In genomic region chr1:150280138-150280707, GRCh38 we compare ENCODE assay signal across 13 cellular contexts. TPM values are rescaled to one million over a fixed set of nuclear protein-coding genes. Genes with fewer than 3 reads are reported as not detected.
DNase-seq lines count a peak whose midpoint lies in the region; ATAC-seq and TF ChIP-seq lines count a peak whose summit lies in the region.
"Had no signal": no experiment of that assay in that cellular context is flagged by ENCODE, and none has a peak within 500 bp of the region (broad histone marks: within the 10 kb centered on the region; RNA-seq: fewer than 3 reads in every experiment).

No MANE protein-coding gene starts in this region.

- TF ChIP-seq CTCF in H9 (conservative IDR thresholded peaks at IDR 0.05) (no peak), chondrocyte (IDR thresholded peaks at IDR 0.05) (no peak)

- H3K27me3 ChIP-seq in ACC112 (ENCODE audit: insufficient read depth, low read length), result no peaks in the 10 kb centered on the region
- no peaks in the 10 kb centered on the region for H3K27me3 ChIP-seq in H9 (ENCODE audit: insufficient read depth, low read length)

- H3K4me1 Mint-ChIP-seq in H9 (peaks cover 22 to 27% of the 10 kb centered on the region in 2 experiments), chondrocyte (ENCODE audit: low read depth) (peaks cover 18% of the 10 kb centered on the region)
- peaks cover 19 to 33% (median 28%) of the 10 kb centered on the region in 4 donors for H3K4me1 Mint-ChIP-seq in naive thymus-derived CD8-positive, alpha-beta T cell

- no peak overlapping the region for H2BK12ac ChIP-seq in H9 (ENCODE audit: insufficient read length, low read depth, low read length)

- H2BK20ac ChIP-seq in H9 (ENCODE audit: low read depth, low read length, poor library complexity, severe bottlenecking), result no peak overlapping the region

- H3K27ac Mint-ChIP-seq in H9 (peak overlapping the region in 2 of 3 experiments; percentile 5 to 15; a peak in 2 of 7 replicates), chondrocyte (ENCODE audit: unreplicated experiment) (peak overlapping the region; percentile 46)
- peak overlapping the region in 6 of 10 donors; percentile 13 to 94 (median 70) for H3K27ac Mint-ChIP-seq in naive thymus-derived CD8-positive, alpha-beta T cell

- no peak overlapping the region for H2AK5ac ChIP-seq in H9 (ENCODE audit: insufficient read length, low read length)

- no peak overlapping the region for H4K8ac ChIP-seq in H9 (replicated peaks; ENCODE audit: insufficient read length, low read depth, low read length)

- peaks cover 18% of the 10 kb centered on the region for H3K27me3 Mint-ChIP-seq in H9 (ENCODE audit: low read depth)
- no peaks in the 10 kb centered on the region for H3K27me3 Mint-ChIP-seq in chondrocyte (ENCODE audit: low read depth)
- H3K27me3 Mint-ChIP-seq in naive thymus-derived CD8-positive, alpha-beta T cell, result peaks cover 0 to 11% (median 0%) of the 10 kb centered on the region in 5 donors

- no peak overlapping the region for H4K91ac ChIP-seq in H9 (ENCODE audit: insufficient read length, low read depth, low read length)

- H3K36me3 ChIP-seq in ACC112 (ENCODE audit: insufficient read depth, low read length), result 0 out of 2 replicates have a peak, but pooled peaks cover 4% of the 10 kb centered on the region

- no peak overlapping the region for H3K23ac ChIP-seq in H9 (ENCODE audit: insufficient read length, low read depth, low read length)

- H3K9me3 Mint-ChIP-seq in H9 (no peaks in the 10 kb centered on the region; a peak in 2 of 5 replicates), chondrocyte (ENCODE audit: low read depth) (no peaks in the 10 kb centered on the region)
- no peaks in the 10 kb centered on the region for H3K9me3 Mint-ChIP-seq in naive thymus-derived CD8-positive, alpha-beta T cell

- H3T11ph ChIP-seq in H9 (ENCODE audit: low read length), result no peak overlapping the region

- WGBS in H9 (ENCODE audit: extremely low coverage, insufficient read length, low lambda C conversion rate), result no CpG with 5 or more reads among the region's 6 CpGs

- H4K5ac ChIP-seq in H9 (ENCODE audit: insufficient read length, low read depth, low read length), result no peak overlapping the region

- H2BK15ac ChIP-seq in H9 (ENCODE audit: low read depth, low read length), result no peak overlapping the region

- H3K4me3 Mint-ChIP-seq in H9, result peak overlapping the region in 1 of 2 experiments; percentile 47; a peak in 3 of 5 replicates
- no peak overlapping the region for H3K4me3 Mint-ChIP-seq in chondrocyte (ENCODE audit: unreplicated experiment)
- peak overlapping the region; percentile 29 to 99 (median 58) for H3K4me3 Mint-ChIP-seq in naive thymus-derived CD8-positive, alpha-beta T cell

- H2AFZ ChIP-seq in ACC112 (ENCODE audit: low read length, unreplicated experiment) (no peak overlapping the region), H9 (ENCODE audit: low read length) (no peak overlapping the region)

- H3K36me3 Mint-ChIP-seq in H9 (ENCODE audit: insufficient read depth in 1 of 3, low read depth in 3 of 3) (peaks cover 4 to 37% (median 22%) of the 10 kb centered on the region in 3 experiments; a peak in 6 of 7 replicates), chondrocyte (ENCODE audit: low read depth) (peaks cover 16% of the 10 kb centered on the region)
- H3K36me3 Mint-ChIP-seq in naive thymus-derived CD8-positive, alpha-beta T cell, result peaks cover 0 to 5% (median 0%) of the 10 kb centered on the region in 3 donors

- DNase-seq in H9 (no peak), chondrocyte (ENCODE audit: low spot score) (no peak), DMS 273 (lab: John Stamatoyannopoulos, UW; ENCODE audit: unreplicated experiment) (no peak), NCI-H345 (lab: John Stamatoyannopoulos, UW) (no peak)
- no peak for DNase-seq in naive thymus-derived CD8-positive, alpha-beta T cell
- no peak for DNase-seq in NK-92 treated with Interleukin-12 subunit alpha and Interleukin-12 subunit beta, amount 100 ng/mL, for 24 hours (lab: John Stamatoyannopoulos, UW)
- DNase-seq: activated CD4-positive, CD25-positive, alpha-beta regulatory T cell treated with anti-CD3 and anti-CD28 coated beads, Interleukin-2, amount 50 U/mL, for 72 hours; kidney; NCI-H446 treated with DMSO at 0.1 percent for 48 hours; SHP77; stimulated activated naive CD4-positive, alpha-beta T cell had no signal

- H2BK120ac ChIP-seq in H9 (ENCODE audit: low read depth, low read length, poor library complexity, severe bottlenecking), result no peak overlapping the region

- POLR2A ChIA-PET in naive thymus-derived CD8-positive, alpha-beta T cell (lab: Charles Lee), result interaction anchor here (1.1 to 2.1 kb wide), 3 partner anchors 11 to 24 kb away, joined by 5 to 9 read pairs (median 7); partner anchors contain the start of gene APH1A

- H3K56ac ChIP-seq in H9 (ENCODE audit: insufficient read length, low read depth, low read length), result no peak overlapping the region

- no peak overlapping the region for H3K4me2 ChIP-seq in H9 (ENCODE audit: insufficient read depth, insufficient read length, low read length)

- H4K20me1 ChIP-seq in H9 (ENCODE audit: control insufficient read depth, insufficient read depth, insufficient read length), result no peaks in the 10 kb centered on the region

- H3K4me1 ChIP-seq in ACC112 (ENCODE audit: control insufficient read depth, insufficient read depth, low read length, unreplicated experiment), result peaks cover 11% of the 10 kb centered on the region
- no peaks in the 10 kb centered on the region for H3K4me1 ChIP-seq in H9 (ENCODE audit: insufficient read depth, low read length)

- H3K14ac ChIP-seq in H9 (ENCODE audit: insufficient read depth, low read length), result no peak overlapping the region

- no peaks in the 10 kb centered on the region for H3K9me3 ChIP-seq in H9 (ENCODE audit: control insufficient read depth, low read depth, low read length)

- H3K4ac ChIP-seq in H9 (ENCODE audit: low read depth, low read length), result no peak overlapping the region

- no peak overlapping the region for H2BK5ac ChIP-seq in H9 (ENCODE audit: insufficient read length, low read length)

- no peak for ATAC-seq in naive thymus-derived CD8-positive, alpha-beta T cell
- no peak for ATAC-seq in activated CD4-positive, CD25-positive, alpha-beta regulatory T cell treated with anti-CD3 and anti-CD28 coated beads, Interleukin-2, amount 50 U/mL, for 24 hours

- peaks cover 17% of the 10 kb centered on the region for H3K23me2 ChIP-seq in H9 (ENCODE audit: insufficient read length, low read depth, low read length, poor library complexity, severe bottlenecking)

- no peaks in the 10 kb centered on the region for H3K79me2 ChIP-seq in ACC112 (ENCODE audit: control insufficient read depth, insufficient read depth, low read length, unreplicated experiment)
- no peaks in the 10 kb centered on the region for H3K79me2 ChIP-seq in H9 (ENCODE audit: insufficient read depth, low read length)

- H3K4me3 ChIP-seq in ACC112 (ENCODE audit: low read depth, low read length), result no peak overlapping the region

- H3K79me1 ChIP-seq in H9 (ENCODE audit: insufficient read depth, low read depth, low read length, poor library complexity, severe bottlenecking), result no peaks in the 10 kb centered on the region

- no peak overlapping the region for H3K18ac ChIP-seq in H9 (ENCODE audit: insufficient read length, low read depth, low read length)

- H3K27ac ChIP-seq in ACC112 (ENCODE audit: low read depth, low read length) (peak overlapping the region; percentile 90; the same call in 1 of the 2 replicates), H9 (ENCODE audit: insufficient read length, low read depth, low read length) (no peak overlapping the region)

- H3K9ac ChIP-seq in H9 (ENCODE audit: extremely low read depth, insufficient read length, low read length), result no peak overlapping the region

RNA-seq across cellular contexts. Expression of gene CIART, which starts 2.1 kb away (rescaled TPM):
- 15.6 TPM in 2 replicates for total RNA-seq in H9 (2021)
- 3.1 to 3.9 TPM (median 3.1 TPM) in 3 replicates for total RNA-seq in chondrocyte
- total RNA-seq in naive thymus-derived CD8-positive, alpha-beta T cell, result 1 to 10 TPM; 1.0 to 1.6 TPM
- polyA plus RNA-seq in naive thymus-derived CD8-positive, alpha-beta T cell, result 1 to 10 TPM in 1 of 3 donors, under 1 TPM in 2; 0.74 to 1.8 (median 0.74) TPM

RNA-seq across cellular contexts. Expression of gene C1orf54, which starts 7.6 kb away (rescaled TPM):
- 20.8 and 21.3 TPM in 2 replicates for total RNA-seq in H9 (2021)
- total RNA-seq in chondrocyte, result 29.0 to 31.9 TPM (median 31.0 TPM) in 3 replicates
- 1 to 10 TPM; 4.8 to 5.0 TPM for total RNA-seq in naive thymus-derived CD8-positive, alpha-beta T cell
- 1 to 10 TPM; 1.8 to 4.7 (median 3.9) TPM for polyA plus RNA-seq in naive thymus-derived CD8-positive, alpha-beta T cell

RNA-seq across cellular contexts. Expression of gene APH1A, which starts 11.4 kb away (rescaled TPM):
- total RNA-seq in H9 (2021) (113 and 115 TPM in 2 replicates), chondrocyte (83.0 to 99.5 TPM (median 89.7 TPM) in 3 replicates)
- 100 to 1,000 TPM; 142 to 143 TPM for total RNA-seq in naive thymus-derived CD8-positive, alpha-beta T cell
- 10 to 100 TPM; 58.2 to 84.8 (median 67.1) TPM for polyA plus RNA-seq in naive thymus-derived CD8-positive, alpha-beta T cell

RNA-seq across cellular contexts. Expression of gene MRPS21, which starts 13.4 kb away (rescaled TPM):
- total RNA-seq in H9 (2021) (113 and 114 TPM in 2 replicates), chondrocyte (56.4 to 68.3 TPM (median 58.5 TPM) in 3 replicates)
- 10 to 100 TPM; 70.7 to 76.0 TPM for total RNA-seq in naive thymus-derived CD8-positive, alpha-beta T cell
- polyA plus RNA-seq in naive thymus-derived CD8-positive, alpha-beta T cell, result 10 to 100 TPM; 78.8 to 85.9 (median 82.1) TPM

RNA-seq across cellular contexts. Expression of gene CA14, which starts 22.6 kb away (rescaled TPM):
- 42.0 and 43.2 TPM in 2 replicates for total RNA-seq in H9 (2021)
- total RNA-seq in chondrocyte, result not detected in 3 replicates
- not detected for total RNA-seq in naive thymus-derived CD8-positive, alpha-beta T cell
- 1 to 10 TPM in 1 of 3 donors, under 1 TPM in 2; 0.20 to 1.0 (median 0.37) TPM for polyA plus RNA-seq in naive thymus-derived CD8-positive, alpha-beta T cell

Comparison
In these comparisons a context has a peak if more than half of its experiments do, and no peak if none do; other contexts are left out.
1. H3K27ac Mint-ChIP-seq: peak in every context shown above with its lines; median percentile 70 in naive thymus-derived CD8-positive, alpha-beta T cell; 46 in chondrocyte; 10 in H9.